ENCODE assay signal across 1 cellular context in genomic region chr5:113171520-113171919, GRCh38.
TF ChIP-seq lines count a peak whose summit lies in the region.

No MANE protein-coding gene starts in this region.

TF ChIP-seq in IMR-90, 13 proteins besides CTCF, POLR2A, EP300 and RAD21:
- TF ChIP-seq MXI1 (IDR thresholded peaks at IDR 0.05; ENCODE audit: borderline replicate concordance, low read depth, low read length): no peak
- TF ChIP-seq BHLHE40 (IDR thresholded peaks at IDR 0.05; ENCODE audit: low read depth, low read length): no peak
- TF ChIP-seq RFX5 (IDR thresholded peaks at IDR 0.05; ENCODE audit: low read depth, low read length): no peak
- TF ChIP-seq NFE2L2 (IDR thresholded peaks at IDR 0.05; ENCODE audit: low read depth, low read length): no peak
- TF ChIP-seq SMC3 (IDR thresholded peaks at IDR 0.05; ENCODE audit: low read depth, low read length): no peak
- no peak for TF ChIP-seq FOS (IDR thresholded peaks at IDR 0.05; ENCODE audit: low read depth, low read length)
- no peak for TF ChIP-seq MAFK (IDR thresholded peaks at IDR 0.05; ENCODE audit: low read depth, low read length)
- TF ChIP-seq ELK1 (IDR thresholded peaks at IDR 0.05; ENCODE audit: borderline replicate concordance, low read depth, low read length): no peak
- no peak for TF ChIP-seq USF2 (IDR thresholded peaks at IDR 0.05; ENCODE audit: low read depth, low read length)
- no peak for TF ChIP-seq CEBPB (IDR thresholded peaks at IDR 0.05; ENCODE audit: low read depth, low read length)
- no peak for TF ChIP-seq RCOR1 (IDR thresholded peaks at IDR 0.05; ENCODE audit: insufficient replicate concordance, low read length)
- no peak for TF ChIP-seq MAZ (IDR thresholded peaks at IDR 0.05; ENCODE audit: borderline replicate concordance, low read depth, low read length)
- TF ChIP-seq CHD1 (IDR thresholded peaks at IDR 0.05; ENCODE audit: low read depth, low read length): no peak
TF ChIP-seq in IMR-90: peak in this region for 0.
